Comparison of ENCODE assay signal across 22 cellular contexts in genomic region chr16:75260856-75261589, GRCh38. TPM values are rescaled to one million over a fixed set of nuclear protein-coding genes. Genes with fewer than 3 reads are reported as not detected.
A peak's percentile ranks its signal among the peaks of the same experiment; 100 is the strongest.
DNase-seq lines count a peak whose midpoint lies in the region; ATAC-seq and TF ChIP-seq lines count a peak whose summit lies in the region.
"Had no signal": no experiment of that assay in that cellular context is flagged by ENCODE, and none has a peak within 500 bp of the region (broad histone marks: within the 10 kb centered on the region; RNA-seq: fewer than 3 reads in every experiment).

No MANE protein-coding gene starts in this region.

- H3K4me3 Mint-ChIP-seq in endodermal cell, result no peak overlapping the region
- H3K4me3 Mint-ChIP-seq in osteocyte (ENCODE audit: unreplicated experiment), result no peak overlapping the region
- H3K4me3 Mint-ChIP-seq: activated naive CD8-positive, alpha-beta T cell; activated T-cell treated with anti-CD3 and anti-CD28 coated beads, Interleukin-2, amount 50 U/mL, for 4 hours; natural killer cell treated with Interleukin-12 subunit alpha and Interleukin-12 subunit beta and Interleukin-15 and Interleukin-18, amount 100 ng/mL, for 72 hours had no signal

- no peak overlapping the region for H3K4me3 ChIP-seq in endodermal cell (ENCODE audit: low read length)
- no peak overlapping the region for H3K4me3 ChIP-seq in colonic mucosa
- H3K4me3 ChIP-seq: lung, Peyer's patch had no signal

- TF ChIP-seq CTCF in GM10266 (IDR thresholded peaks at IDR 0.05; ENCODE audit: control insufficient read depth, insufficient read depth, low read depth, missing control alignments) (no peak), endodermal cell (conservative IDR thresholded peaks at IDR 0.05) (no peak), osteocyte (IDR thresholded peaks at IDR 0.05) (no peak), colonic mucosa (IDR thresholded peaks at IDR 0.05) (no peak)

- H3K9ac ChIP-seq in endodermal cell (ENCODE audit: extremely low read depth, low read length, poor library complexity, severe bottlenecking) (no peak overlapping the region), colonic mucosa (ENCODE audit: low read depth in 2 of 2, low read length in 2 of 2) (no peak overlapping the region)

- H3K4me1 Mint-ChIP-seq in endodermal cell, result peaks cover 39% of the 10 kb centered on the region
- peaks cover 73% of the 10 kb centered on the region for H3K4me1 Mint-ChIP-seq in osteocyte (ENCODE audit: unreplicated experiment)

- no peaks in the 10 kb centered on the region for H3K9me3 Mint-ChIP-seq in endodermal cell
- H3K9me3 Mint-ChIP-seq in osteocyte (ENCODE audit: unreplicated experiment), result no peaks in the 10 kb centered on the region
- H3K9me3 Mint-ChIP-seq: activated T-cell treated with anti-CD3 and anti-CD28 coated beads, Interleukin-2, amount 50 U/mL, for 4 hours; natural killer cell treated with Interleukin-12 subunit alpha and Interleukin-12 subunit beta and Interleukin-15 and Interleukin-18, amount 100 ng/mL, for 72 hours had no signal

- H3K9me3 ChIP-seq in endodermal cell (ENCODE audit: control insufficient read depth, low read length) (no peaks in the 10 kb centered on the region), colonic mucosa (no peaks in the 10 kb centered on the region)
- H3K9me3 ChIP-seq: breast epithelium, Peyer's patch had no signal

- DNase-seq in GM10266 (ENCODE audit: extremely low spot score) (peak; percentile 5), NCI-H82 (lab: John Stamatoyannopoulos, UW) (peak; percentile 78), endodermal cell (peak; percentile 65), osteocyte (ENCODE audit: extremely low spot score, unreplicated experiment) (no peak), colonic mucosa (no peak)
- DNase-seq in activated CD8-positive, alpha-beta memory T cell treated with anti-CD3 and anti-CD28 coated beads, Interleukin-2, amount 50 U/mL, for 48 hours, result no peak
- DNase-seq in activated effector memory CD4-positive, alpha-beta T cell treated with anti-CD3 and anti-CD28 coated beads, Interleukin-2, amount 50 U/mL, for 16 hours, result no peak
- DNase-seq: activated CD4-positive, alpha-beta T cell treated with anti-CD3 and anti-CD28 coated beads, Interleukin-2, amount 50 U/mL, for 4 hours; activated T-cell treated with anti-CD3 and anti-CD28 coated beads, Interleukin-2, amount 50 U/mL, for 4 hours; foreskin keratinocyte; NCI-H187 treated with DMSO at 0.1 percent for 48 hours; NCI-H510A treated with DMSO at 0.1 percent for 48 hours; stimulated activated CD4-positive, alpha-beta T cell treated with anti-CD3 and anti-CD28 coated beads, Interleukin-1b, Interleukin-23, amount 100 ng/mL, for 48 hours had no signal

- ATAC-seq in GM19328 (IDR thresholded peaks at IDR 0.05; ENCODE audit: unreplicated experiment), result no peak
- ATAC-seq: activated T-cell treated with anti-CD3 and anti-CD28 coated beads, Interleukin-2, amount 50 U/mL, for 4 hours; foreskin keratinocyte; right cardiac atrium had no signal

- H3K27ac Mint-ChIP-seq in endodermal cell, result peak overlapping the region; percentile 70
- H3K27ac Mint-ChIP-seq in osteocyte (ENCODE audit: unreplicated experiment), result peak overlapping the region; percentile 70
- H3K27ac Mint-ChIP-seq: activated naive CD8-positive, alpha-beta T cell; natural killer cell treated with Interleukin-12 subunit alpha and Interleukin-12 subunit beta and Interleukin-15 and Interleukin-18, amount 100 ng/mL, for 72 hours had no signal

- peaks cover 23% of the 10 kb centered on the region for H3K4me1 ChIP-seq in endodermal cell (ENCODE audit: control insufficient read depth, insufficient read depth, low read length)
- peaks cover 25% of the 10 kb centered on the region for H3K4me1 ChIP-seq in colonic mucosa

- WGBS in endodermal cell (ENCODE audit: insufficient coverage in 1 of 2, insufficient read length in 1 of 2), 2 experiments, result 84 to 93% methylated on average over 5 to 10 of the region's 10 CpGs

- H3K36me3 ChIP-seq in endodermal cell (ENCODE audit: control insufficient read depth, insufficient read depth, low read length) (no peaks in the 10 kb centered on the region), colonic mucosa (no peaks in the 10 kb centered on the region)
- H3K36me3 ChIP-seq: breast epithelium, Peyer's patch had no signal

- H3K36me3 Mint-ChIP-seq in endodermal cell (ENCODE audit: low read depth), result peaks cover 3% of the 10 kb centered on the region
- peaks cover 8% of the 10 kb centered on the region for H3K36me3 Mint-ChIP-seq in osteocyte (ENCODE audit: unreplicated experiment)
- H3K36me3 Mint-ChIP-seq: activated naive CD8-positive, alpha-beta T cell; natural killer cell treated with Interleukin-12 subunit alpha and Interleukin-12 subunit beta and Interleukin-15 and Interleukin-18, amount 100 ng/mL, for 72 hours had no signal

- H3K27me3 Mint-ChIP-seq in endodermal cell (ENCODE audit: insufficient read depth), result no peaks in the 10 kb centered on the region
- H3K27me3 Mint-ChIP-seq in osteocyte (ENCODE audit: unreplicated experiment), result no peaks in the 10 kb centered on the region

- intact Hi-C loops in colonic mucosa (cut with DNase I), result no loop called here

- H3K27ac ChIP-seq in endodermal cell (ENCODE audit: low read depth, low read length) (no peak overlapping the region), colonic mucosa (no peak overlapping the region)
- H3K27ac ChIP-seq: foreskin keratinocyte had no signal

- H3K27me3 ChIP-seq in endodermal cell (ENCODE audit: control insufficient read depth, insufficient read depth, low read length, poor library complexity, severe bottlenecking) (no peaks in the 10 kb centered on the region), colonic mucosa (no peaks in the 10 kb centered on the region)
- H3K27me3 ChIP-seq: breast epithelium, foreskin keratinocyte, Peyer's patch had no signal

RNA-seq across cellular contexts. Expression of gene BCAR1, which starts 9.6 kb away (rescaled TPM):
- 10 to 100 TPM; 56.2 to 74.3 TPM for total RNA-seq in endodermal cell
- 38.6 TPM for polyA plus RNA-seq in endodermal cell (2013, experiment 1 of 2)
- 33.2 TPM for polyA plus RNA-seq in endodermal cell (2013, experiment 2 of 2)
- total RNA-seq in osteocyte, result 126 and 138 TPM in 2 replicates
- 100 to 1,000 TPM; 110 to 130 TPM for total RNA-seq in colonic mucosa
- total RNA-seq: natural killer cell treated with Interleukin-12 subunit alpha and Interleukin-12 subunit beta and Interleukin-15 and Interleukin-18, amount 100 ng/mL, for 72 hours had no signal

RNA-seq across cellular contexts. Expression of gene CTRB1, which starts 42.2 kb away (rescaled TPM):
- not detected for total RNA-seq in endodermal cell
- polyA plus RNA-seq in endodermal cell (2013, experiment 1 of 2), result not detected
- polyA plus RNA-seq in endodermal cell (2013, experiment 2 of 2), result not detected
- total RNA-seq in osteocyte, result not detected in 2 replicates
- total RNA-seq in colonic mucosa, result 10 to 100 TPM in 1 of 2 donors, not detected in 1; 19.1 TPM
- total RNA-seq: breast epithelium; foreskin keratinocyte; HT1080; M059J; natural killer cell treated with Interleukin-12 subunit alpha and Interleukin-12 subunit beta and Interleukin-15 and Interleukin-18, amount 100 ng/mL, for 72 hours; Peyer's patch had no signal
- polyA plus RNA-seq: foreskin keratinocyte had no signal

RNA-seq across cellular contexts. Expression of gene CTRB2, which starts 54.1 kb away (rescaled TPM):
- total RNA-seq in endodermal cell (not detected), osteocyte (not detected in 2 replicates), colonic mucosa (10 to 100 TPM in 1 of 2 donors, not detected in 1; 29.1 TPM)
- not detected for polyA plus RNA-seq in endodermal cell (2013, experiment 1 of 2)
- polyA plus RNA-seq in endodermal cell (2013, experiment 2 of 2), result not detected
- total RNA-seq: breast epithelium; foreskin keratinocyte; HT1080; M059J; natural killer cell treated with Interleukin-12 subunit alpha and Interleukin-12 subunit beta and Interleukin-15 and Interleukin-18, amount 100 ng/mL, for 72 hours; Peyer's patch had no signal
- polyA plus RNA-seq: foreskin keratinocyte had no signal

Comparison
In these comparisons a context has a peak if more than half of its experiments do, and no peak if none do; other contexts are left out.
1. DNase-seq: peak in GM10266 (single experiment), NCI-H82 (single experiment) and endodermal cell (single experiment); none in osteocyte (single experiment), activated CD8-positive, alpha-beta memory T cell treated with anti-CD3 and anti-CD28 coated beads, Interleukin-2, amount 50 U/mL, for 48 hours (single experiment), colonic mucosa (single experiment) and activated effector memory CD4-positive, alpha-beta T cell treated with anti-CD3 and anti-CD28 coated beads, Interleukin-2, amount 50 U/mL, for 16 hours (single experiment).